19 cellular contexts compared by ENCODE assay signal in genomic region chr4:142360657-142361056, GRCh38.
DNase-seq lines count a peak whose midpoint lies in the region; ATAC-seq, FAIRE-seq and TF ChIP-seq lines count a peak whose summit lies in the region.
"Had no signal": no experiment of that assay in that cellular context is flagged by ENCODE, and none has a peak within 500 bp of the region (broad histone marks: within the 10 kb centered on the region; RNA-seq: fewer than 3 reads in every experiment).

No MANE protein-coding gene starts in this region.

- no peaks in the 10 kb centered on the region for H3K27me3 ChIP-seq in naive thymus-derived CD4-positive, alpha-beta T cell (ENCODE audit: control insufficient read depth in 2 of 2, insufficient read depth in 2 of 2, low read length in 2 of 2)
- no peaks in the 10 kb centered on the region for H3K27me3 ChIP-seq in small intestine (ENCODE audit: control insufficient read depth in 2 of 2, insufficient read depth in 2 of 2, low read length in 2 of 2)
- H3K27me3 ChIP-seq: Peyer's patch had no signal

- H3K4me3 ChIP-seq in naive thymus-derived CD4-positive, alpha-beta T cell (ENCODE audit: low read length): no peak overlapping the region
- H3K4me3 ChIP-seq in small intestine (ENCODE audit: low read depth in 1 of 2, low read length in 2 of 2): no peak overlapping the region
- H3K4me3 ChIP-seq: K562, Peyer's patch had no signal

- ATAC-seq in activated CD4-positive, alpha-beta T cell treated with anti-CD3 and anti-CD28 coated beads for 36 hours: no peak
- ATAC-seq in T-helper 17 cell: no peak
- no peak for ATAC-seq in naive thymus-derived CD4-positive, alpha-beta T cell
- no peak for ATAC-seq in natural killer cell
- ATAC-seq: K562 had no signal

- H3K36me3 Mint-ChIP-seq in activated CD4-positive, alpha-beta T cell treated with anti-CD3 and anti-CD28 coated beads for 36 hours (ENCODE audit: low read depth): peaks cover 51% of the 10 kb centered on the region
- H3K36me3 Mint-ChIP-seq in activated naive CD4-positive, alpha-beta T cell treated with anti-CD3 and anti-CD28 coated beads, Interleukin-2, amount 50 U/mL, for 24 hours: peaks cover 24% of the 10 kb centered on the region
- H3K36me3 Mint-ChIP-seq in T-helper 17 cell (ENCODE audit: low read depth): peaks cover 6% of the 10 kb centered on the region
- H3K36me3 Mint-ChIP-seq in naive thymus-derived CD4-positive, alpha-beta T cell: peaks cover 6 to 30% (median 25%) of the 10 kb centered on the region in 5 donors
- H3K36me3 Mint-ChIP-seq in natural killer cell: no peaks in the 10 kb centered on the region

- H3K4me1 ChIP-seq in naive thymus-derived CD4-positive, alpha-beta T cell (ENCODE audit: control insufficient read depth in 2 of 2, insufficient read depth in 2 of 2, low read length in 2 of 2): peaks cover 48 to 68% of the 10 kb centered on the region in 2 donors
- no peaks in the 10 kb centered on the region for H3K4me1 ChIP-seq in small intestine (ENCODE audit: control insufficient read depth in 2 of 2, insufficient read depth in 1 of 2, low read depth in 1 of 2, low read length in 1 of 2)
- H3K4me1 ChIP-seq: Peyer's patch had no signal

- H3K4me3 Mint-ChIP-seq in activated CD4-positive, alpha-beta T cell treated with anti-CD3 and anti-CD28 coated beads for 36 hours: no peak overlapping the region
- peak overlapping the region; percentile 30 for H3K4me3 Mint-ChIP-seq in activated naive CD4-positive, alpha-beta T cell treated with anti-CD3 and anti-CD28 coated beads, Interleukin-2, amount 50 U/mL, for 24 hours
- H3K4me3 Mint-ChIP-seq in T-helper 17 cell (peak overlapping the region; percentile 72), natural killer cell (no peak overlapping the region)
- peak overlapping the region in 5 of 10 donors; percentile 1 to 46 (median 18) for H3K4me3 Mint-ChIP-seq in naive thymus-derived CD4-positive, alpha-beta T cell
- H3K4me3 Mint-ChIP-seq: B cell, HFFc6 had no signal

- TF ChIP-seq CTCF in natural killer cell (IDR thresholded peaks at IDR 0.05): no peak

- intact Hi-C loops in activated CD4-positive, alpha-beta T cell treated with anti-CD3 and anti-CD28 coated beads for 36 hours (cut with DNase I, micrococcal nuclease): no loop called here
- intact Hi-C loops in naive thymus-derived CD4-positive, alpha-beta T cell (cut with micrococcal nuclease): no loop called here
- intact Hi-C loops in natural killer cell (cut with micrococcal nuclease): no loop called here

- H3K27ac ChIP-seq in naive thymus-derived CD4-positive, alpha-beta T cell (ENCODE audit: low read depth, low read length): peak overlapping the region; percentile 10
- H3K27ac ChIP-seq in small intestine (ENCODE audit: low read depth in 1 of 2, low read length in 1 of 2): no peak overlapping the region
- H3K27ac ChIP-seq: Peyer's patch had no signal

- peaks cover 87% of the 10 kb centered on the region for H3K4me1 Mint-ChIP-seq in activated CD4-positive, alpha-beta T cell treated with anti-CD3 and anti-CD28 coated beads for 36 hours
- H3K4me1 Mint-ChIP-seq in activated naive CD4-positive, alpha-beta T cell treated with anti-CD3 and anti-CD28 coated beads, Interleukin-2, amount 50 U/mL, for 24 hours: peaks cover 86% of the 10 kb centered on the region
- peaks cover 56% of the 10 kb centered on the region for H3K4me1 Mint-ChIP-seq in T-helper 17 cell
- H3K4me1 Mint-ChIP-seq in naive thymus-derived CD4-positive, alpha-beta T cell: peaks cover 45 to 96% (median 85%) of the 10 kb centered on the region in 7 donors
- peaks cover 9 to 12% of the 10 kb centered on the region in 2 donors for H3K4me1 Mint-ChIP-seq in natural killer cell
- H3K4me1 Mint-ChIP-seq: B cell had no signal

- peaks cover 0 to 11% (median 0%) of the 10 kb centered on the region in 3 experiments for H3K36me3 ChIP-seq in naive thymus-derived CD4-positive, alpha-beta T cell (ENCODE audit: control insufficient read depth in 2 of 3, insufficient read depth in 3 of 3, low read length in 3 of 3)
- no peaks in the 10 kb centered on the region for H3K36me3 ChIP-seq in small intestine (ENCODE audit: control insufficient read depth in 2 of 2, insufficient read depth in 2 of 2, low read length in 2 of 2)
- H3K36me3 ChIP-seq: Peyer's patch had no signal

- peak overlapping the region; percentile 80 for H3K27ac Mint-ChIP-seq in activated CD4-positive, alpha-beta T cell treated with anti-CD3 and anti-CD28 coated beads for 36 hours
- peak overlapping the region; percentile 95 for H3K27ac Mint-ChIP-seq in activated naive CD4-positive, alpha-beta T cell treated with anti-CD3 and anti-CD28 coated beads, Interleukin-2, amount 50 U/mL, for 24 hours
- H3K27ac Mint-ChIP-seq in T-helper 17 cell: peak overlapping the region; percentile 96
- H3K27ac Mint-ChIP-seq in naive thymus-derived CD4-positive, alpha-beta T cell: peak overlapping the region; percentile 6 to 94 (median 86)
- no peak overlapping the region for H3K27ac Mint-ChIP-seq in natural killer cell
- H3K27ac Mint-ChIP-seq: B cell, HFFc6 had no signal

- H3K9me3 ChIP-seq in T-helper 17 cell (ENCODE audit: control insufficient read depth, low read length, poor library complexity, severe bottlenecking) (no peaks in the 10 kb centered on the region), small intestine (ENCODE audit: control insufficient read depth, low read depth) (no peaks in the 10 kb centered on the region)
- H3K9me3 ChIP-seq in naive thymus-derived CD4-positive, alpha-beta T cell (ENCODE audit: control insufficient read depth in 2 of 3, low read length in 3 of 3): no peaks in the 10 kb centered on the region
- H3K9me3 ChIP-seq: Peyer's patch had no signal

- POLR2A ChIA-PET in activated CD4-positive, alpha-beta T cell treated with anti-CD3 and anti-CD28 coated beads for 36 hours (lab: Charles Lee): interaction anchor here (0.6 to 0.8 kb wide), 2 partner anchors 14 to 47 kb away, joined by 3 read pairs; no protein-coding TSS in a partner anchor
- POLR2A ChIA-PET in naive thymus-derived CD4-positive, alpha-beta T cell (lab: Charles Lee): interaction anchor here (0.6 to 0.7 kb wide), 3 partner anchors 8 to 169 kb away, joined by 3 to 4 read pairs (median 3); no protein-coding TSS in a partner anchor

- CTCF ChIA-PET in activated CD4-positive, alpha-beta T cell treated with anti-CD3 and anti-CD28 coated beads for 36 hours (lab: Charles Lee): interaction anchor here (0.5 to 9.6 kb wide), 4 partner anchors 8 to 46 kb away, joined by 3 to 94 read pairs (median 3); no protein-coding TSS in a partner anchor
- CTCF ChIA-PET in naive thymus-derived CD4-positive, alpha-beta T cell (lab: Charles Lee): interaction anchor here (1.6 kb wide), 1 partner anchor 195 kb away, joined by 3 read pairs; no protein-coding TSS in a partner anchor

- DNase-seq in activated CD4-positive, alpha-beta T cell treated with anti-CD3 and anti-CD28 coated beads for 36 hours: no peak
- no peak for DNase-seq in activated CD4-positive, alpha-beta T cell treated with anti-CD3 and anti-CD28 coated beads for 1 hour
- DNase-seq in activated naive CD4-positive, alpha-beta T cell treated with anti-CD3 and anti-CD28 coated beads, Interleukin-2, amount 50 U/mL, for 16 hours: no peak
- DNase-seq in T-helper 17 cell (no peak), small intestine (no peak), natural killer cell (no peak)
- no peak for DNase-seq in naive thymus-derived CD4-positive, alpha-beta T cell
- DNase-seq: DMS79 treated with DMSO at 0.1 percent for 48 hours, H7, HFFc6, NCI-H1694, NCI-H2081 treated with DMSO at 0.1 percent for 48 hours, NCI-H446 treated with DMSO at 0.1 percent for 48 hours, NCI-H69, Peyer's patch had no signal

- 97 to 100% (median 97%) methylated on average over 1 of the region's 1 CpG for WGBS in small intestine, 3 donors

- no peaks in the 10 kb centered on the region for H3K27me3 Mint-ChIP-seq in activated CD4-positive, alpha-beta T cell treated with anti-CD3 and anti-CD28 coated beads for 36 hours
- no peaks in the 10 kb centered on the region for H3K27me3 Mint-ChIP-seq in activated naive CD4-positive, alpha-beta T cell treated with anti-CD3 and anti-CD28 coated beads, Interleukin-2, amount 50 U/mL, for 24 hours
- H3K27me3 Mint-ChIP-seq in T-helper 17 cell (no peaks in the 10 kb centered on the region), natural killer cell (ENCODE audit: low read depth in 2 of 2) (no peaks in the 10 kb centered on the region)
- no peaks in the 10 kb centered on the region for H3K27me3 Mint-ChIP-seq in naive thymus-derived CD4-positive, alpha-beta T cell
- H3K27me3 Mint-ChIP-seq: B cell had no signal

- peaks cover 10% of the 10 kb centered on the region for H3K9me3 Mint-ChIP-seq in activated CD4-positive, alpha-beta T cell treated with anti-CD3 and anti-CD28 coated beads for 36 hours (ENCODE audit: low read depth)
- H3K9me3 Mint-ChIP-seq in activated naive CD4-positive, alpha-beta T cell treated with anti-CD3 and anti-CD28 coated beads, Interleukin-2, amount 50 U/mL, for 24 hours: peaks cover 11% of the 10 kb centered on the region
- H3K9me3 Mint-ChIP-seq in naive thymus-derived CD4-positive, alpha-beta T cell: peaks cover 0 to 11% (median 5%) of the 10 kb centered on the region in 11 donors
- peaks cover 2% of the 10 kb centered on the region in 2 donors for H3K9me3 Mint-ChIP-seq in natural killer cell
- H3K9me3 Mint-ChIP-seq: HFFc6 had no signal

- no peak for FAIRE-seq in small intestine (lab: Jason Lieb, UNC)
- FAIRE-seq: D721Med, K562 had no signal

Comparison
In these comparisons a context has a peak if more than half of its experiments do, and no peak if none do; other contexts are left out.
1. H3K27ac Mint-ChIP-seq: peak in activated CD4-positive, alpha-beta T cell treated with anti-CD3 and anti-CD28 coated beads for 36 hours (single experiment), activated naive CD4-positive, alpha-beta T cell treated with anti-CD3 and anti-CD28 coated beads, Interleukin-2, amount 50 U/mL, for 24 hours (single experiment), T-helper 17 cell (single experiment) and naive thymus-derived CD4-positive, alpha-beta T cell (9 of 9); none in natural killer cell (0 of 2).
2. H3K4me3 Mint-ChIP-seq: peak in activated naive CD4-positive, alpha-beta T cell treated with anti-CD3 and anti-CD28 coated beads, Interleukin-2, amount 50 U/mL, for 24 hours (single experiment) and T-helper 17 cell (single experiment); none in activated CD4-positive, alpha-beta T cell treated with anti-CD3 and anti-CD28 coated beads for 36 hours (single experiment) and natural killer cell (single experiment).